Comparison of ENCODE assay signal across 15 cellular contexts in the genomic region with DNA sequence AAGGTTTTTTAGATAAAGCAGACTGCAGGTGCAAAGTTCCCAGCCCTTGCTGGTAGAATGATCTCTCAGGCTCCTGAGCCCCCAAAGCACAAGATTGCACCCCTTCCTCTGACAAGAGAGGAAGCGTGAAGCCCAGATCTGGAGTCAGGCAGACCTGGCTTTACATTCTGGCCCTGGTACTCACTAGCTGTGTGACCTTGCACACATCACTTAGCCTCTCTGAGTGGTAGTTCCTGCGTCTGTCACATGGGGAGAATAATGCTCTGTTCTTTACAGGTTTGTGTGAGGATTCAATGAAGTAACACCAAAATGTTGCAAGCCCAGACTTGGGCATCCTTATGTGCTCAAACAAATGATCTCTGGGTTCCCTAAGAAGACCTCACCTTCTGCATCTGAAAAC.
DNase-seq lines count a peak whose midpoint lies in the region; ATAC-seq and TF ChIP-seq lines count a peak whose summit lies in the region.
"Had no signal": no experiment of that assay in that cellular context is flagged by ENCODE, and none has a peak within 500 bp of the region (broad histone marks: within the 10 kb centered on the region; RNA-seq: fewer than 3 reads in every experiment).

No MANE protein-coding gene starts in this region.

- H3K9me3 Mint-ChIP-seq in Caco-2 (ENCODE audit: unreplicated experiment) = no peaks in the 10 kb centered on the region
- no peaks in the 10 kb centered on the region for H3K9me3 Mint-ChIP-seq in T-cell
- H3K9me3 Mint-ChIP-seq: stimulated activated memory B cell treated with anti-CD40 and anti-IgM and Interleukin-4, amounts not matched to agents 10 μg/mL and 1 μg/mL and 100 μg/mL, for 72 hours had no signal

- peak overlapping the region; percentile 98 for H3K27ac ChIP-seq in hepatocyte
- H3K27ac ChIP-seq in skeletal muscle tissue (ENCODE audit: low read depth, low read length) = peak overlapping the region; percentile 10
- H3K27ac ChIP-seq in WERI-Rb-1 = no peak overlapping the region

- H3K27ac Mint-ChIP-seq in Caco-2 (ENCODE audit: unreplicated experiment) (peak overlapping the region; percentile 49), T-cell (no peak overlapping the region)
- H3K27ac Mint-ChIP-seq: CD4-positive, CD25-positive, alpha-beta regulatory T cell; stimulated activated memory B cell treated with anti-CD40 and anti-IgM and Interleukin-4, amounts not matched to agents 10 μg/mL and 1 μg/mL and 100 μg/mL, for 72 hours had no signal

- H3K27me3 Mint-ChIP-seq in Caco-2 (ENCODE audit: insufficient read depth, unreplicated experiment) (no peaks in the 10 kb centered on the region), T-cell (peaks cover 42 to 52% of the 10 kb centered on the region in 2 donors)

- in situ Hi-C loops in GM13977 (cut with MboI; ENCODE audit: low pct_unique_long_range_greater_than_20kb, low sequenced_read_pairs, unreplicated experiment) = no loop called here

- no peak for TF ChIP-seq CTCF in Caco-2 (IDR thresholded peaks at IDR 0.05; ENCODE audit: insufficient read depth in 1 of 2, low read depth in 1 of 2, low read length in 1 of 2, severe bottlenecking in 1 of 2, unreplicated experiment in 1 of 2)
- no peak for TF ChIP-seq CTCF in hepatocyte (IDR thresholded peaks at IDR 0.05; ENCODE audit: poor library complexity)
- TF ChIP-seq CTCF in WERI-Rb-1 (IDR thresholded peaks at IDR 0.05; ENCODE audit: low read depth, low read length) = no peak
- no peak for TF ChIP-seq CTCF in GM13977 (IDR thresholded peaks at IDR 0.05; ENCODE audit: extremely low read depth, insufficient read depth, missing control alignments)

- H3K36me3 ChIP-seq in Caco-2 (ENCODE audit: control insufficient read depth, insufficient read depth, low read length) = no peaks in the 10 kb centered on the region
- no peaks in the 10 kb centered on the region for H3K36me3 ChIP-seq in hepatocyte (replicated peaks; ENCODE audit: insufficient read depth, low read depth)
- H3K36me3 ChIP-seq in skeletal muscle tissue (ENCODE audit: control insufficient read depth in 3 of 3, insufficient read depth in 3 of 3, low read length in 3 of 3) = no peaks in the 10 kb centered on the region
- H3K36me3 ChIP-seq in WERI-Rb-1 = no peaks in the 10 kb centered on the region
- H3K36me3 ChIP-seq: left lung had no signal

- no peak overlapping the region for H2AFZ ChIP-seq in hepatocyte

- H3K4me1 Mint-ChIP-seq in Caco-2 (ENCODE audit: low read depth, unreplicated experiment) (peaks cover 12% of the 10 kb centered on the region), T-cell (peaks cover 3 to 14% (median 9%) of the 10 kb centered on the region in 3 donors)

- no peaks in the 10 kb centered on the region for H3K9me3 ChIP-seq in Caco-2
- H3K9me3 ChIP-seq in hepatocyte (ENCODE audit: low read depth) = no peaks in the 10 kb centered on the region
- H3K9me3 ChIP-seq in skeletal muscle tissue (ENCODE audit: control insufficient read depth in 3 of 3, low read length in 3 of 3) = no peaks in the 10 kb centered on the region
- no peaks in the 10 kb centered on the region for H3K9me3 ChIP-seq in WERI-Rb-1 (ENCODE audit: severe bottlenecking)
- H3K9me3 ChIP-seq: left lung had no signal

- H3K4me2 ChIP-seq in hepatocyte = peak overlapping the region; percentile 75

- BruUV-seq in Caco-2 (replicated peaks; lab: Mats Ljungman, UMichigan) = no TSS peak

- peaks cover 26% of the 10 kb centered on the region for H3K4me1 ChIP-seq in Caco-2
- H3K4me1 ChIP-seq in hepatocyte (ENCODE audit: insufficient read depth) = peaks cover 30% of the 10 kb centered on the region
- peaks cover 3 to 18% (median 16%) of the 10 kb centered on the region in 3 donors for H3K4me1 ChIP-seq in skeletal muscle tissue (ENCODE audit: control insufficient read depth in 3 of 3, insufficient read depth in 3 of 3, low read length in 3 of 3)

- no peak for DNase-seq in Caco-2
- no peak for DNase-seq in T-cell
- no peak for DNase-seq in hepatocyte (ENCODE audit: low spot score)
- DNase-seq in erythroblast (lab: John Stamatoyannopoulos, UW) = no peak
- no peak for DNase-seq in NCI-H510A treated with DMSO at 0.1 percent for 48 hours (lab: John Stamatoyannopoulos, UW)
- no peak for DNase-seq in WERI-Rb-1
- DNase-seq in GM13977 (ENCODE audit: low spot score) = no peak
- DNase-seq: activated CD4-positive, CD25-positive, alpha-beta regulatory T cell treated with anti-CD3 and anti-CD28 coated beads, Interleukin-2, amount 50 U/mL, for 72 hours; CD4-positive, CD25-positive, alpha-beta regulatory T cell; effector CD8-positive, alpha-beta T cell; GOT3; stimulated activated CD4-positive, alpha-beta T cell treated with anti-CD3 and anti-CD28 coated beads, Interleukin-2, amount 100 ng/mL, for 48 hours had no signal

- 85% methylated on average over 2 of the region's 2 CpGs for WGBS in hepatocyte (ENCODE audit: low lambda C conversion rate, missing lambda C conversion rate)

- TF ChIP-seq POLR2A in erythroblast (IDR thresholded peaks at IDR 0.05; ENCODE audit: low read length) = no peak

- intact Hi-C loops in Caco-2 (cut with micrococcal nuclease; ENCODE audit: unreplicated experiment) = loop anchor here (2.0 kb wide), 1 partner anchor 69 kb away; no protein-coding TSS in a partner anchor

- no peak overlapping the region for H3K9ac ChIP-seq in skeletal muscle tissue (ENCODE audit: low read depth in 1 of 3, low read length in 3 of 3)

- POLR2A ChIA-PET in Caco-2 (lab: Charles Lee) (interaction anchor here (0.6 kb wide), 1 partner anchor 58 kb away, joined by 7 read pairs; no protein-coding TSS in a partner anchor), T-cell (lab: Charles Lee) (no interaction called here)

- ATAC-seq in T-cell (replicated peaks in 1 of 4) = no peak

- H3K36me3 Mint-ChIP-seq in Caco-2 (ENCODE audit: insufficient read depth, unreplicated experiment) (no peaks in the 10 kb centered on the region), T-cell (no peaks in the 10 kb centered on the region)
- H3K36me3 Mint-ChIP-seq: CD4-positive, CD25-positive, alpha-beta regulatory T cell; stimulated activated memory B cell treated with anti-CD40 and anti-IgM and Interleukin-4, amounts not matched to agents 10 μg/mL and 1 μg/mL and 100 μg/mL, for 72 hours had no signal

- no peaks in the 10 kb centered on the region for H3K9me2 ChIP-seq in hepatocyte (replicated peaks; ENCODE audit: insufficient read depth)

- no peaks in the 10 kb centered on the region for H4K20me1 ChIP-seq in hepatocyte (ENCODE audit: insufficient read depth, poor library complexity, severe bottlenecking)

- peaks cover 8% of the 10 kb centered on the region for H3K79me2 ChIP-seq in hepatocyte

- CTCF ChIA-PET in Caco-2 (lab: Charles Lee) = interaction anchor here (0.6 to 2.2 kb wide), 3 partner anchors 8 to 399 kb away, joined by 3 to 10 read pairs (median 4); no protein-coding TSS in a partner anchor
- CTCF ChIA-PET in T-cell (lab: Charles Lee) = no interaction called here

- H3K4me3 Mint-ChIP-seq in Caco-2 (ENCODE audit: unreplicated experiment) (peak overlapping the region; percentile 89), T-cell (peak overlapping the region in 2 of 3 donors; percentile 8 to 65)

- H3K4me3 ChIP-seq in Caco-2 (ENCODE audit: low read depth, low read length) (no peak overlapping the region), hepatocyte (no peak overlapping the region), skeletal muscle tissue (ENCODE audit: low read length in 3 of 3) (no peak overlapping the region), WERI-Rb-1 (ENCODE audit: low read depth, low read length) (no peak overlapping the region)

- H3K27me3 ChIP-seq in Caco-2 (replicated peaks; ENCODE audit: control insufficient read depth, insufficient read depth, low read length) (no peaks in the 10 kb centered on the region), hepatocyte (no peaks in the 10 kb centered on the region), skeletal muscle tissue (ENCODE audit: control insufficient read depth in 3 of 3, insufficient read depth in 3 of 3, low read length in 3 of 3) (no peaks in the 10 kb centered on the region), WERI-Rb-1 (ENCODE audit: insufficient read depth, low read depth, severe bottlenecking) (peaks cover 7% of the 10 kb centered on the region)
- H3K27me3 ChIP-seq: left lung had no signal
